In genomic region chrX:71154196-71154595, GRCh38 we compare ENCODE assay signal across 31 cellular contexts. TPM values are rescaled to one million over a fixed set of nuclear protein-coding genes. Genes with fewer than 3 reads are reported as not detected.
"Had no signal": no experiment of that assay in that cellular context is flagged by ENCODE, and none has a peak within 500 bp of the region (broad histone marks: within the 10 kb centered on the region; RNA-seq: fewer than 3 reads in every experiment).

No MANE protein-coding gene starts in this region.

- H3K4me1 Mint-ChIP-seq: mesothelial cell of epicardium, nephron had no signal

- H3K27me3 ChIP-seq: colonic mucosa, esophagus squamous epithelium, neural progenitor cell, right atrium auricular region, transverse colon, upper lobe of right lung, uterus had no signal

- H3K4me3 Mint-ChIP-seq: effector memory CD8-positive, alpha-beta T cell; mesothelial cell of epicardium; naive thymus-derived CD4-positive, alpha-beta T cell; nephron; neural progenitor cell had no signal

- H3K4me1 ChIP-seq: colonic mucosa, esophagus squamous epithelium, neural progenitor cell, prostate gland, right atrium auricular region, transverse colon, upper lobe of right lung, uterus had no signal

- H3K27ac ChIP-seq: colonic mucosa, esophagus squamous epithelium, neural progenitor cell, prostate gland, right atrium auricular region, transverse colon, upper lobe of right lung, uterus had no signal

- H3K27ac Mint-ChIP-seq: mesothelial cell of epicardium; naive thymus-derived CD4-positive, alpha-beta T cell; nephron; neural progenitor cell had no signal

- H3K36me3 ChIP-seq: colonic mucosa, esophagus squamous epithelium, neural progenitor cell, prostate gland, right atrium auricular region, transverse colon, upper lobe of right lung, uterus had no signal

- ATAC-seq: effector memory CD8-positive, alpha-beta T cell; naive thymus-derived CD4-positive, alpha-beta T cell; sciatic nerve; upper lobe of right lung had no signal

- H3K4me3 ChIP-seq: colonic mucosa, esophagus squamous epithelium, lung, neural progenitor cell, prostate gland, right atrium auricular region, smooth muscle cell, transverse colon, upper lobe of right lung, uterus had no signal

- DNase-seq: colonic mucosa; dermis blood vessel endothelial cell; effector memory CD8-positive, alpha-beta T cell; erythroblast; esophagus squamous epithelium; head of caudate nucleus; mesenchymal stem cell; naive thymus-derived CD4-positive, alpha-beta T cell; stimulated activated CD4-positive, alpha-beta T cell treated with anti-CD3 and anti-CD28 coated beads, Interleukin-12 subunit alpha, Interleukin-12 subunit beta, amount 100 ng/mL, for 4 hours; stimulated activated CD4-positive, alpha-beta T cell treated with anti-CD3 and anti-CD28 coated beads, Interleukin-1b, Interleukin-23, amount 100 ng/mL, for 48 hours; stimulated activated CD4-positive, alpha-beta T cell treated with anti-CD3 and anti-CD28 coated beads, Interleukin-4, amount 100 ng/mL, for 1 hour; stimulated activated CD8-positive, alpha-beta memory T cell treated with anti-CD3 and anti-CD28 coated beads, Interleukin-4, amount 100 ng/mL, for 48 hours; stimulated activated naive CD4-positive, alpha-beta T cell treated with Interleukin-2 at 50 U/mL for 16 hours; transverse colon; upper lobe of right lung; uterus had no signal

- H3K27me3 Mint-ChIP-seq: effector memory CD8-positive, alpha-beta T cell; naive thymus-derived CD4-positive, alpha-beta T cell had no signal

- H3K36me3 Mint-ChIP-seq: mesothelial cell of epicardium had no signal

- H3K9me3 Mint-ChIP-seq: effector memory CD8-positive, alpha-beta T cell; naive thymus-derived CD4-positive, alpha-beta T cell had no signal

- H3K9me3 ChIP-seq: colonic mucosa, esophagus squamous epithelium, prostate gland, right atrium auricular region, transverse colon, upper lobe of right lung, uterus had no signal

RNA-seq across cellular contexts. Expression of gene IL2RG, which starts 42.8 kb away (rescaled TPM):
- total RNA-seq: frontal cortex, mesothelial cell of epicardium, osteocyte, smooth muscle cell had no signal
- polyA plus RNA-seq: smooth muscle cell had no signal

RNA-seq across cellular contexts. Expression of gene CXorf65, which starts 47.7 kb away (rescaled TPM):
- total RNA-seq: cerebellum, colonic mucosa, dermis blood vessel endothelial cell, esophagus squamous epithelium, frontal cortex, glomerular endothelial cell, liver, lung, mesothelial cell of epicardium, mucosa of gallbladder, osteocyte, prostate gland, right atrium auricular region, sciatic nerve, smooth muscle cell, transverse colon, upper lobe of right lung had no signal
- polyA plus RNA-seq: keratinocyte, liver, smooth muscle cell had no signal
